In genomic region chr9:132637351-132637750, GRCh38 we compare ENCODE assay signal across 23 cellular contexts. TPM values are rescaled to one million over a fixed set of nuclear protein-coding genes. Genes with fewer than 3 reads are reported as not detected.
DNase-seq lines count a peak whose midpoint lies in the region; ATAC-seq, FAIRE-seq and TF ChIP-seq lines count a peak whose summit lies in the region.
"Had no signal": no experiment of that assay in that cellular context is flagged by ENCODE, and none has a peak within 500 bp of the region (broad histone marks: within the 10 kb centered on the region; RNA-seq: fewer than 3 reads in every experiment).

No MANE protein-coding gene starts in this region.

- H3K27ac Mint-ChIP-seq in T-helper 2 cell treated with Interferon-gamma antibody and Interleukin-4, amounts not matched to agents 5 μg/mL and 100 μg/mL, for 36 hours: no peak overlapping the region
- no peak overlapping the region for H3K27ac Mint-ChIP-seq in activated naive CD8-positive, alpha-beta T cell treated with anti-CD3 and anti-CD28 coated beads, Interleukin-2, amount 50 U/mL, for 24 hours
- H3K27ac Mint-ChIP-seq: activated naive CD4-positive, alpha-beta T cell treated with anti-CD3 and anti-CD28 coated beads for 36 hours; naive thymus-derived CD4-positive, alpha-beta T cell had no signal

- in situ Hi-C loops in mammary epithelial cell (cut with MboI; ENCODE audit: low sequenced_read_pairs in 2 of 2): no loop called here

- H3K4me1 ChIP-seq in breast epithelium: peaks cover 0 to 4% of the 10 kb centered on the region in 2 donors
- peaks cover 49% of the 10 kb centered on the region for H3K4me1 ChIP-seq in mammary epithelial cell (ENCODE audit: insufficient read depth, low read length)
- peaks cover 7% of the 10 kb centered on the region for H3K4me1 ChIP-seq in colonic mucosa
- H3K4me1 ChIP-seq: A549 had no signal

- WGBS in mammary epithelial cell (ENCODE audit: low coverage, missing lambda C conversion rate): 89% methylated on average over 11 of the region's 12 CpGs

- intact Hi-C loops in breast epithelium (cut with DNase I; ENCODE audit: low total_unique reads) (loop anchor here (10.0 kb wide), 1 partner anchor 223 kb away; the partner anchor contains the start of gene CFAP77), mammary epithelial cell (cut with micrococcal nuclease) (no loop called here), colonic mucosa (cut with DNase I) (no loop called here)

- H3K9me3 ChIP-seq in breast epithelium (no peaks in the 10 kb centered on the region), mammary epithelial cell (replicated peaks; ENCODE audit: insufficient read depth, low read length) (no peaks in the 10 kb centered on the region), colonic mucosa (no peaks in the 10 kb centered on the region)
- H3K9me3 ChIP-seq: A549 had no signal

- BruUV-seq in mammary epithelial cell (replicated peaks; lab: Mats Ljungman, UMichigan): no TSS peak

- H3K27me3 ChIP-seq in breast epithelium (no peaks in the 10 kb centered on the region), mammary epithelial cell (ENCODE audit: insufficient read depth, low read length) (no peaks in the 10 kb centered on the region), colonic mucosa (no peaks in the 10 kb centered on the region)

- no peaks in the 10 kb centered on the region for H3K27me3 Mint-ChIP-seq in T-helper 2 cell treated with Interferon-gamma antibody and Interleukin-4, amounts not matched to agents 5 μg/mL and 100 μg/mL, for 36 hours (ENCODE audit: low read depth)
- no peaks in the 10 kb centered on the region for H3K27me3 Mint-ChIP-seq in activated naive CD8-positive, alpha-beta T cell treated with anti-CD3 and anti-CD28 coated beads, Interleukin-2, amount 50 U/mL, for 24 hours
- H3K27me3 Mint-ChIP-seq: CD4-positive, alpha-beta memory T cell; naive thymus-derived CD4-positive, alpha-beta T cell had no signal

- H3K27ac ChIP-seq in breast epithelium (peak overlapping the region; percentile 65 to 73), mammary epithelial cell (ENCODE audit: insufficient read depth, low read depth, low read length) (no peak overlapping the region), colonic mucosa (peak overlapping the region; percentile 39)
- H3K27ac ChIP-seq: A549 had no signal

- no peak for TF ChIP-seq POLR2A in breast epithelium (IDR thresholded peaks at IDR 0.05)

- dilution Hi-C loops in mammary epithelial cell (cut with HindIII; ENCODE audit: low sequenced_read_pairs): no loop called here

- TF ChIP-seq CTCF in breast epithelium (IDR thresholded peaks at IDR 0.05) (no peak), mammary epithelial cell (conservative IDR thresholded peaks at IDR 0.05 in 1 of 2, IDR thresholded peaks at IDR 0.05 in 1 of 2; ENCODE audit: extremely low read depth in 1 of 2, insufficient read depth in 1 of 2, low read depth in 1 of 2, low read length in 2 of 2) (no peak), colonic mucosa (IDR thresholded peaks at IDR 0.05) (no peak)

- no peak overlapping the region for H3K4me2 ChIP-seq in mammary epithelial cell (ENCODE audit: insufficient read depth, low read depth, low read length)
- H3K4me2 ChIP-seq: A549 had no signal

- H3K9ac ChIP-seq in mammary epithelial cell (ENCODE audit: insufficient read depth, low read length): no peak overlapping the region
- no peak overlapping the region for H3K9ac ChIP-seq in colonic mucosa (ENCODE audit: low read depth in 2 of 2, low read length in 2 of 2)

- no peaks in the 10 kb centered on the region for H3K4me1 Mint-ChIP-seq in T-helper 2 cell treated with Interferon-gamma antibody and Interleukin-4, amounts not matched to agents 5 μg/mL and 100 μg/mL, for 36 hours (ENCODE audit: low read depth)
- no peaks in the 10 kb centered on the region for H3K4me1 Mint-ChIP-seq in activated naive CD8-positive, alpha-beta T cell treated with anti-CD3 and anti-CD28 coated beads, Interleukin-2, amount 50 U/mL, for 24 hours

- H3K9me3 Mint-ChIP-seq in T-helper 2 cell treated with Interferon-gamma antibody and Interleukin-4, amounts not matched to agents 5 μg/mL and 100 μg/mL, for 36 hours: no peaks in the 10 kb centered on the region
- no peaks in the 10 kb centered on the region for H3K9me3 Mint-ChIP-seq in activated naive CD8-positive, alpha-beta T cell treated with anti-CD3 and anti-CD28 coated beads, Interleukin-2, amount 50 U/mL, for 24 hours
- H3K9me3 Mint-ChIP-seq: activated naive CD4-positive, alpha-beta T cell treated with anti-CD3 and anti-CD28 coated beads for 36 hours; CD4-positive, alpha-beta memory T cell; naive thymus-derived CD4-positive, alpha-beta T cell had no signal

- H3K36me3 ChIP-seq in breast epithelium (no peaks in the 10 kb centered on the region), mammary epithelial cell (ENCODE audit: insufficient read depth, low read length) (peaks cover 21% of the 10 kb centered on the region), colonic mucosa (no peaks in the 10 kb centered on the region)

- H3K4me3 Mint-ChIP-seq in T-helper 2 cell treated with Interferon-gamma antibody and Interleukin-4, amounts not matched to agents 5 μg/mL and 100 μg/mL, for 36 hours: no peak overlapping the region
- no peak overlapping the region for H3K4me3 Mint-ChIP-seq in activated naive CD8-positive, alpha-beta T cell treated with anti-CD3 and anti-CD28 coated beads, Interleukin-2, amount 50 U/mL, for 24 hours
- H3K4me3 Mint-ChIP-seq: activated naive CD4-positive, alpha-beta T cell treated with anti-CD3 and anti-CD28 coated beads for 36 hours; CD4-positive, alpha-beta memory T cell; naive thymus-derived CD4-positive, alpha-beta T cell had no signal

- CTCF ChIA-PET in mammary epithelial cell (lab: Charles Lee; ENCODE audit: low non-redundant PET): no interaction called here

- ATAC-seq in activated naive CD8-positive, alpha-beta T cell treated with anti-CD3 and anti-CD28 coated beads, Interleukin-2, amount 50 U/mL, for 24 hours: no peak
- ATAC-seq in GM19035 (IDR thresholded peaks at IDR 0.05; ENCODE audit: unreplicated experiment): no peak
- ATAC-seq: A549; naive thymus-derived CD4-positive, alpha-beta T cell; Right ventricle myocardium inferior had no signal

- H3K4me3 ChIP-seq in breast epithelium (no peak overlapping the region), mammary epithelial cell (replicated peaks in 1 of 3; ENCODE audit: insufficient read depth in 1 of 3, low read depth in 2 of 3, low read length in 3 of 3) (no peak overlapping the region), colonic mucosa (no peak overlapping the region)
- H3K4me3 ChIP-seq: A549 had no signal

- H4K20me1 ChIP-seq in mammary epithelial cell (ENCODE audit: insufficient read depth, low read length): no peaks in the 10 kb centered on the region

- no peak for FAIRE-seq in RCC 7860 (lab: Jason Lieb, UNC)
- FAIRE-seq: A549, HTR-8/SVneo had no signal

- no peak for DNase-seq in breast epithelium (ENCODE audit: low spot score in 2 of 2)
- DNase-seq in mammary epithelial cell: no peak
- DNase-seq in NCI-H510A treated with DMSO at 0.1 percent for 48 hours (lab: John Stamatoyannopoulos, UW): peak; percentile 44
- DNase-seq in colonic mucosa: peak; percentile 71
- no peak for DNase-seq in T-helper 2 cell treated with Interferon-gamma antibody and Interleukin-4, amounts not matched to agents 5 μg/mL and 100 μg/mL, for 36 hours (ENCODE audit: low spot score)
- DNase-seq in RCC 7860 (ENCODE audit: low spot score): no peak
- no peak for DNase-seq in activated naive CD8-positive, alpha-beta T cell treated with anti-CD3 and anti-CD28 coated beads, Interleukin-2, amount 50 U/mL, for 24 hours
- DNase-seq: activated CD4-positive, alpha-beta T cell treated with anti-CD3 and anti-CD28 coated beads for 1 hour; activated CD8-positive, alpha-beta memory T cell treated with anti-CD3 and anti-CD28 coated beads, Interleukin-2, amount 50 U/mL, for 4 hours; activated naive CD4-positive, alpha-beta T cell treated with anti-CD3 and anti-CD28 coated beads for 36 hours; CD4-positive, alpha-beta memory T cell; effector memory CD4-positive, alpha-beta T cell; foreskin fibroblast; GF-D8; naive thymus-derived CD4-positive, alpha-beta T cell; NK-92 treated with Interleukin-12 subunit alpha and Interleukin-12 subunit beta, amount 100 ng/mL, for 24 hours had no signal

- H2AFZ ChIP-seq in mammary epithelial cell (ENCODE audit: low read depth, low read length): no peak overlapping the region

- H3K79me2 ChIP-seq in mammary epithelial cell (ENCODE audit: insufficient read depth, low read length): peaks cover 5% of the 10 kb centered on the region

- H3K36me3 Mint-ChIP-seq in T-helper 2 cell treated with Interferon-gamma antibody and Interleukin-4, amounts not matched to agents 5 μg/mL and 100 μg/mL, for 36 hours (ENCODE audit: low read depth): peaks cover 8% of the 10 kb centered on the region
- H3K36me3 Mint-ChIP-seq in activated naive CD8-positive, alpha-beta T cell treated with anti-CD3 and anti-CD28 coated beads, Interleukin-2, amount 50 U/mL, for 24 hours (ENCODE audit: low read depth): peaks cover 39% of the 10 kb centered on the region

RNA-seq across cellular contexts. Expression of gene DDX31, which starts 32.4 kb away (rescaled TPM):
- total RNA-seq in breast epithelium: 10 to 100 TPM; 10.2 to 23.6 (median 19.0) TPM
- total RNA-seq in mammary epithelial cell: 10 to 100 TPM; 22.7 to 27.0 TPM
- 17.3 TPM for polyA plus RNA-seq in mammary epithelial cell
- polyA minus RNA-seq in mammary epithelial cell: 27.1 TPM
- 10 to 100 TPM in 1 of 2 donors, 1 to 10 TPM in 1; 6.8 to 11.6 TPM for total RNA-seq in colonic mucosa

RNA-seq across cellular contexts. Expression of gene GTF3C4, which starts 32.9 kb away (rescaled TPM):
- total RNA-seq in breast epithelium (10 to 100 TPM in 2 of 3 donors, 1 to 10 TPM in 1; 9.3 to 19.6 (median 13.4) TPM), mammary epithelial cell (10 to 100 TPM; 19.5 to 20.8 TPM), colonic mucosa (10 to 100 TPM; 12.4 to 13.1 TPM)
- polyA plus RNA-seq in mammary epithelial cell: 5.2 TPM
- polyA minus RNA-seq in mammary epithelial cell: 23.3 TPM

RNA-seq across cellular contexts. Expression of gene BARHL1, which starts 54.9 kb away (rescaled TPM):
- not detected for total RNA-seq in breast epithelium
- total RNA-seq in mammary epithelial cell: not detected
- not detected for polyA plus RNA-seq in mammary epithelial cell
- polyA minus RNA-seq in mammary epithelial cell: not detected
- total RNA-seq in colonic mucosa: not detected
- total RNA-seq: activated naive CD4-positive, alpha-beta T cell treated with anti-CD3 and anti-CD28 coated beads for 36 hours; CD4-positive, alpha-beta memory T cell; lower leg skin; naive thymus-derived CD4-positive, alpha-beta T cell; pulmonary artery endothelial cell; Right ventricle myocardium inferior; T-helper 2 cell treated with Interferon-gamma antibody and Interleukin-4, amounts not matched to agents 100 ng/mL and 5 ng/mL, for 36 hours had no signal
- polyA plus RNA-seq: A549; CD4-positive, alpha-beta memory T cell; naive thymus-derived CD4-positive, alpha-beta T cell had no signal

Comparison
In these comparisons a context has a peak if more than half of its experiments do, and no peak if none do; other contexts are left out.
1. DNase-seq: peak in NCI-H510A treated with DMSO at 0.1 percent for 48 hours (single experiment) and colonic mucosa (single experiment); none in breast epithelium (0 of 2), mammary epithelial cell (single experiment), T-helper 2 cell treated with Interferon-gamma antibody and Interleukin-4, amounts not matched to agents 5 μg/mL and 100 μg/mL, for 36 hours (single experiment), RCC 7860 (single experiment) and activated naive CD8-positive, alpha-beta T cell treated with anti-CD3 and anti-CD28 coated beads, Interleukin-2, amount 50 U/mL, for 24 hours (single experiment).